Comparison of ENCODE assay signal across 12 cellular contexts in the genomic region with DNA sequence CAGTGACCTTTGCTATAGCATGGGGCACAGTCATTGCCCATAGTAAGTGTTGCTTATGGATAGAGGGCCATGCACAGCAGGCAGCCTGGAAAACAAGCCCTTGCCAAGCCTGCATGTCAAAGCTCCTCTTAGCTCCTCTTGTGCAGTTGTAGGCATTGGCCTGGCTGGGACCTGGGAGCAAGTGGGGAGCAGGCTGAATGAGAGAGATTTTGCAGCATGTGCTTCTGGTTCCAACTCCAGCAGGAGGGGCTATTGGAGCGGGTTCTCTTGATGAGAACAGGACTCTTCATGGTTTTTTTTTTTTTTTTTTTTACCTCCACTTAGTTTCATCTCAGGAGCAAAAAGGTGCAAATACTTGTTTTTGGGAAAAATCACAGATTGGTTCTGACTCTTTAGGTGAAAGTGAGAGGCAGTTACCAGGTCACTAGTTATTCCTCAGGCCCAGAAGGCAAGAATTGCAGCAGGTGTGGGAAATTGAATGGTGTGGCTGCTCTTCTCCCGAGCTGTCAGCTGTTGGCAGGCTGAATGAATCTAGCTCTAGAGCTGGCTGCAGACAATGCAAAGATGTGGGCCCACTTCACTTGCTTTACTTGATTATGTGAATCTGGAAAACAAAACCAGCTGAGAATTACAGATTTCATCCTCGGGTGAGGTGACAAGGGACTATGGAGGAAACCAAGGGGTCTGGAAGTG.
DNase-seq lines count a peak whose midpoint lies in the region; ATAC-seq, FAIRE-seq and TF ChIP-seq lines count a peak whose summit lies in the region.
"Had no signal": no experiment of that assay in that cellular context is flagged by ENCODE, and none has a peak within 500 bp of the region (broad histone marks: within the 10 kb centered on the region; RNA-seq: fewer than 3 reads in every experiment).

No MANE protein-coding gene starts in this region.

- no peak overlapping the region for H3K27ac ChIP-seq in mammary epithelial cell (ENCODE audit: insufficient read depth, low read depth, low read length)
- peak overlapping the region; percentile 71 for H3K27ac ChIP-seq in vagina
- H3K27ac ChIP-seq in colonic mucosa = no peak overlapping the region

- DNase-seq in Right ventricle myocardium superior (no peak), cardiac septum (ENCODE audit: low spot score) (no peak), mammary epithelial cell (no peak), left lobe of liver (ENCODE audit: low spot score) (no peak), vagina (ENCODE audit: extremely low spot score in 2 of 2) (no peak), colonic mucosa (no peak), HT-29 (ENCODE audit: low spot score) (no peak), GM12891 (ENCODE audit: insufficient read length, low spot score) (no peak)
- DNase-seq: stimulated activated CD4-positive, alpha-beta T cell treated with anti-CD3 and anti-CD28 coated beads, Interleukin-2, amount 100 ng/mL, for 24 hours had no signal

- no peak overlapping the region for H3K4me3 ChIP-seq in mammary epithelial cell (replicated peaks in 1 of 3; ENCODE audit: insufficient read depth in 1 of 3, low read depth in 2 of 3, low read length in 3 of 3)
- H3K4me3 ChIP-seq in vagina = no peak overlapping the region
- no peak overlapping the region for H3K4me3 ChIP-seq in colonic mucosa

- H3K79me2 ChIP-seq in mammary epithelial cell (ENCODE audit: insufficient read depth, low read length) = peaks cover 96% of the 10 kb centered on the region

- intact Hi-C loops in Right ventricle myocardium superior (cut with DNase I) = no loop called here
- intact Hi-C loops in cardiac septum (cut with DNase I) = no loop called here
- intact Hi-C loops in mammary epithelial cell (cut with micrococcal nuclease) = loop anchor here (5.0 kb wide), 1 partner anchor 39 kb away; no protein-coding TSS in a partner anchor
- intact Hi-C loops in vagina (cut with DNase I) = no loop called here
- intact Hi-C loops in colonic mucosa (cut with DNase I) = no loop called here

- no peak overlapping the region for H3K9ac ChIP-seq in mammary epithelial cell (ENCODE audit: insufficient read depth, low read length)
- no peak overlapping the region for H3K9ac ChIP-seq in colonic mucosa (ENCODE audit: low read depth in 2 of 2, low read length in 2 of 2)

- BruUV-seq in mammary epithelial cell (replicated peaks; lab: Mats Ljungman, UMichigan) = TSS peak; percentile 1

- H3K27me3 ChIP-seq in mammary epithelial cell (ENCODE audit: insufficient read depth, low read length) (no peaks in the 10 kb centered on the region), vagina (no peaks in the 10 kb centered on the region), colonic mucosa (no peaks in the 10 kb centered on the region)

- peaks cover 4% of the 10 kb centered on the region for H3K4me1 ChIP-seq in mammary epithelial cell (ENCODE audit: insufficient read depth, low read length)
- peaks cover 81% of the 10 kb centered on the region for H3K4me1 ChIP-seq in vagina
- H3K4me1 ChIP-seq in colonic mucosa = no peaks in the 10 kb centered on the region

- dilution Hi-C loops in mammary epithelial cell (cut with HindIII; ENCODE audit: low sequenced_read_pairs) = no loop called here

- CTCF ChIA-PET in mammary epithelial cell (lab: Charles Lee; ENCODE audit: low non-redundant PET) = interaction anchor here (0.7 kb wide), 1 partner anchor 38 kb away, joined by 24 read pairs; no protein-coding TSS in a partner anchor

- FAIRE-seq in GM12891 (lab: Jason Lieb, UNC) = no peak
- FAIRE-seq: colon, islet of Langerhans, RCC 7860 had no signal

- WGBS in mammary epithelial cell (ENCODE audit: low coverage, missing lambda C conversion rate) = 100% methylated on average over 3 of the region's 3 CpGs

- H3K4me2 ChIP-seq in mammary epithelial cell (ENCODE audit: insufficient read depth, low read depth, low read length) = no peak overlapping the region

- H3K9me3 ChIP-seq in mammary epithelial cell (replicated peaks; ENCODE audit: insufficient read depth, low read length) (no peaks in the 10 kb centered on the region), vagina (no peaks in the 10 kb centered on the region), colonic mucosa (no peaks in the 10 kb centered on the region)

- peaks cover 2% of the 10 kb centered on the region for H4K20me1 ChIP-seq in mammary epithelial cell (ENCODE audit: insufficient read depth, low read length)

- no peak for TF ChIP-seq POLR2A in vagina (IDR thresholded peaks at IDR 0.05)
- TF ChIP-seq POLR2A in GM12891 (IDR thresholded peaks at IDR 0.05; ENCODE audit: low read depth, low read length) = no peak

- ATAC-seq in Right ventricle myocardium superior (ENCODE audit: poor library complexity) = peak; percentile 45
- ATAC-seq in left lobe of liver = peak; percentile 25

- H2AFZ ChIP-seq in mammary epithelial cell (ENCODE audit: low read depth, low read length) = no peak overlapping the region

- in situ Hi-C loops in mammary epithelial cell (cut with MboI; ENCODE audit: low sequenced_read_pairs in 2 of 2) = no loop called here

- H3K36me3 ChIP-seq in mammary epithelial cell (ENCODE audit: insufficient read depth, low read length) = peaks cover 13% of the 10 kb centered on the region
- H3K36me3 ChIP-seq in vagina = no peaks in the 10 kb centered on the region
- no peaks in the 10 kb centered on the region for H3K36me3 ChIP-seq in colonic mucosa

- peak in 1 of 2 donors; percentile 15 for TF ChIP-seq CTCF in mammary epithelial cell (conservative IDR thresholded peaks at IDR 0.05 in 1 of 2, IDR thresholded peaks at IDR 0.05 in 1 of 2; ENCODE audit: extremely low read depth in 1 of 2, insufficient read depth in 1 of 2, low read depth in 1 of 2, low read length in 2 of 2)
- TF ChIP-seq CTCF in vagina (IDR thresholded peaks at IDR 0.05) = no peak
- TF ChIP-seq CTCF in colonic mucosa (IDR thresholded peaks at IDR 0.05) = no peak

TF ChIP-seq in GM12891, 5 proteins besides CTCF, POLR2A, EP300 and RAD21:
- TF ChIP-seq POLR2AphosphoS5 (IDR thresholded peaks at IDR 0.05; ENCODE audit: low read depth, low read length) (no peak), SPI1 (IDR thresholded peaks at IDR 0.05; ENCODE audit: low read depth, low read length) (no peak), POU2F2 (IDR thresholded peaks at IDR 0.05; ENCODE audit: low read depth, low read length) (no peak), PAX5 (IDR thresholded peaks at IDR 0.05; ENCODE audit: insufficient read depth, low read length, severe bottlenecking) (no peak), TAF1 (IDR thresholded peaks at IDR 0.05; ENCODE audit: low read depth, low read length) (no peak)
